In the genomic region with DNA sequence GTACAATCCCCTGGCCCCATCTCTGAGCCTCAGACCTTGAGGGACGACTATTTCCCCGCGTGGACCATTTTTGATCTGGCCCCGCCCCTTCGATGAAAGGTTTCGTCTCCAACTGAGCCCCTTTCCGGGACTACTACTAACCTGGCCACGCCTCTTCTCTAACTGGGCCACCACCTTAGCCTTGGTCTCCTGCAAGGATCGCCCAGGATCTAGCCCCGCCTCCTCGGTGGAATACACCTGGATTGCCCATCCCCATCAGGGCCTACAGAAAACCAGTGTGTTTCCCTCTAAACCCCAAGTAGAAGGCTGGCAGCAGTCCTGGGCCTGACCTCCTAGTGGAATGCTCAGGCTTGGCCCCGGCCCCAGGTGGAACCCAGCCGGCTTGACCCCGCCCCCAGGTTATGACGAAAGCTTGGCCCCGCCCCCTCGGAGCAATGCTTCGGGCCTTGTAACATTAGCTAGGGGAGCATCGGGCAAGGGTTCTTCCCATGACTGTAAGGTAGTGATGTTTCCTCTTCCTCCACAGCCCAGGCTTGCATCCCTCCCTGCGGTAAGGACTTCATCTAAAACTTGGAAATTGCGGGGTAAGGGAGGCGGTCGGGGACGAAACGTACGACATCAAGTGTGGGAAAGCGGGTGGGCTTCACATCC, we compare ENCODE assay signal across 9 cellular contexts. TPM values are rescaled to one million over a fixed set of nuclear protein-coding genes. Genes with fewer than 3 reads are reported as not detected.
DNase-seq lines count a peak whose midpoint lies in the region; ATAC-seq, FAIRE-seq and TF ChIP-seq lines count a peak whose summit lies in the region.
"Had no signal": no experiment of that assay in that cellular context is flagged by ENCODE, and none has a peak within 500 bp of the region (broad histone marks: within the 10 kb centered on the region; RNA-seq: fewer than 3 reads in every experiment).

No MANE protein-coding gene starts in this region.

- CTCF ChIA-PET in Calu3 (lab: Charles Lee) = no interaction called here

- no peak for TF ChIP-seq CTCF in Calu3 (IDR thresholded peaks at IDR 0.05; ENCODE audit: unreplicated experiment)
- TF ChIP-seq CTCF in chondrocyte (IDR thresholded peaks at IDR 0.05) = no peak
- TF ChIP-seq CTCF in keratinocyte (optimal IDR thresholded peaks at IDR 0.05 in 1 of 3, IDR thresholded peaks at IDR 0.05 in 1 of 3, conservative IDR thresholded peaks at IDR 0.05 in 1 of 3; ENCODE audit: extremely low read depth in 1 of 3, insufficient read depth in 2 of 3, low read length in 3 of 3) = no peak
- TF ChIP-seq CTCF in brain microvascular endothelial cell (IDR thresholded peaks at IDR 0.05; ENCODE audit: low read depth, low read length, missing control alignments) = no peak

- dilution Hi-C loops in keratinocyte (cut with MboI; ENCODE audit: extremely low pct_ligation_motif_present, low sequenced_read_pairs) = no loop called here

- peaks cover 8% of the 10 kb centered on the region for H3K79me2 ChIP-seq in keratinocyte (ENCODE audit: control insufficient read depth, insufficient read depth, low read length)

- no peak for DNase-seq in Calu3
- peak; percentile 39 for DNase-seq in T-helper 9 cell
- no peak for DNase-seq in chondrocyte (ENCODE audit: low spot score)
- DNase-seq in keratinocyte (ENCODE audit: low read depth, low spot score) = no peak
- peak; percentile 36 to 50 for DNase-seq in stimulated activated CD4-positive, alpha-beta T cell treated with anti-CD3 and anti-CD28 coated beads, Interleukin-2, amount 100 ng/mL, for 48 hours
- no peak for DNase-seq in brain microvascular endothelial cell

- ATAC-seq in GM18861 (IDR thresholded peaks at IDR 0.05; ENCODE audit: unreplicated experiment) (no peak), HG03159 (IDR thresholded peaks at IDR 0.05; ENCODE audit: unreplicated experiment) (no peak)

- peak overlapping the region; percentile 80 for H3K4me3 Mint-ChIP-seq in Calu3 (ENCODE audit: low read depth, unreplicated experiment)
- no peak overlapping the region for H3K4me3 Mint-ChIP-seq in chondrocyte (ENCODE audit: unreplicated experiment)

- H3K27ac Mint-ChIP-seq in Calu3 (ENCODE audit: unreplicated experiment) (peak overlapping the region; percentile 77), chondrocyte (ENCODE audit: unreplicated experiment) (peak overlapping the region; percentile 32)

- H3K36me3 ChIP-seq in keratinocyte (ENCODE audit: control insufficient read depth in 2 of 2, extremely low read depth in 1 of 2, insufficient read depth in 2 of 2, low read length in 2 of 2) = peaks cover 21 to 32% of the 10 kb centered on the region in 2 experiments
- H3K36me3 ChIP-seq in brain microvascular endothelial cell (replicated peaks) = peaks cover 74% of the 10 kb centered on the region

- no TSS peak for BruUV-seq in Calu3 (replicated peaks; lab: Mats Ljungman, UMichigan)

- H3K4me1 Mint-ChIP-seq in Calu3 (ENCODE audit: low read depth, unreplicated experiment) (peaks cover 27% of the 10 kb centered on the region), chondrocyte (ENCODE audit: low read depth) (peaks cover 70% of the 10 kb centered on the region)

- H3K9ac ChIP-seq in keratinocyte (ENCODE audit: control insufficient read depth, extremely low read depth, insufficient read depth, low read length) = peak overlapping the region; percentile 90

- peak overlapping the region; percentile 62 to 83 (median 65) for H3K4me3 ChIP-seq in keratinocyte (ENCODE audit: control insufficient read depth in 2 of 3, extremely low read depth in 1 of 3, insufficient read depth in 2 of 3, low read depth in 1 of 3, low read length in 3 of 3)
- no peak overlapping the region for H3K4me3 ChIP-seq in brain microvascular endothelial cell (ENCODE audit: low read depth, low read length)

- H3K4me1 ChIP-seq in keratinocyte (ENCODE audit: control insufficient read depth, extremely low read depth, insufficient read depth, low read length) = peaks cover 24% of the 10 kb centered on the region

- peaks cover 2% of the 10 kb centered on the region for H3K9me1 ChIP-seq in keratinocyte (ENCODE audit: control insufficient read depth, extremely low read depth, insufficient read depth, low read length)

- H3K27me3 Mint-ChIP-seq in Calu3 (ENCODE audit: unreplicated experiment) = no peaks in the 10 kb centered on the region
- H3K27me3 Mint-ChIP-seq in chondrocyte (ENCODE audit: low read depth) = no peaks in the 10 kb centered on the region

- H3K9me3 Mint-ChIP-seq in Calu3 (ENCODE audit: low read depth, unreplicated experiment) (peaks cover 3% of the 10 kb centered on the region), chondrocyte (ENCODE audit: low read depth) (no peaks in the 10 kb centered on the region)

- H3K27me3 ChIP-seq in keratinocyte (ENCODE audit: control insufficient read depth, extremely low read depth, insufficient read depth, low read length) (no peaks in the 10 kb centered on the region), brain microvascular endothelial cell (replicated peaks) (no peaks in the 10 kb centered on the region)

- intact Hi-C loops in Calu3 (cut with micrococcal nuclease; ENCODE audit: unreplicated experiment) = no loop called here

- peak overlapping the region; percentile 84 for H3K4me2 ChIP-seq in keratinocyte (ENCODE audit: control insufficient read depth, extremely low read depth, insufficient read depth, low read depth, low read length)

- H3K9me3 ChIP-seq in keratinocyte (ENCODE audit: control insufficient read depth, low read depth, low read length) = no peaks in the 10 kb centered on the region

- H3K36me3 Mint-ChIP-seq in Calu3 (ENCODE audit: insufficient read depth, unreplicated experiment) = peaks cover 63% of the 10 kb centered on the region
- H3K36me3 Mint-ChIP-seq in chondrocyte (ENCODE audit: low read depth) = peaks cover 59% of the 10 kb centered on the region

- in situ Hi-C loops in brain microvascular endothelial cell (cut with HindIII; ENCODE audit: low pct_ligation_motif_present, low sequenced_read_pairs) = no loop called here

- FAIRE-seq in keratinocyte (lab: Jason Lieb, UNC) = peak; percentile 82
- FAIRE-seq: colon had no signal

- peak overlapping the region; percentile 84 for H3K27ac ChIP-seq in keratinocyte (ENCODE audit: control insufficient read depth, insufficient read depth, low read length)
- H3K27ac ChIP-seq in brain microvascular endothelial cell = no peak overlapping the region

- H2AFZ ChIP-seq in keratinocyte (ENCODE audit: control insufficient read depth, low read length) = peak overlapping the region; percentile 30

- peaks cover 5% of the 10 kb centered on the region for H4K20me1 ChIP-seq in keratinocyte (ENCODE audit: control insufficient read depth, extremely low read depth, insufficient read depth, low read length)

RNA-seq across cellular contexts. Expression of a gene that starts 9.1 kb away (rescaled TPM):
- total RNA-seq in Calu3 (2022) (30.3 and 33.7 TPM in 2 replicates), chondrocyte (20.4 to 39.5 TPM (median 24.3 TPM) in 3 replicates)
- 3.9 to 9.4 TPM (median 4.3 TPM) in 3 replicates for polyA plus RNA-seq in keratinocyte
- polyA plus RNA-seq in keratinocyte (2011; ENCODE audit: low read depth) = 3.3 TPM
- 1.8 and 6.0 TPM in 2 replicates for polyA plus RNA-seq in keratinocyte (2011; cell fraction: cytosol; rRNA removed)
- polyA plus RNA-seq in keratinocyte (2011; cell fraction: nucleus; rRNA removed) = 10.8 and 19.3 TPM in 2 replicates
- 4.3 and 10.4 TPM in 2 replicates for polyA plus RNA-seq in keratinocyte (2012; ENCODE audit: low replicate concordance)
- polyA minus RNA-seq in keratinocyte = 1.1 to 4.5 TPM (median 2.5 TPM) in 3 replicates
- polyA minus RNA-seq in keratinocyte (2011; cell fraction: cytosol; rRNA and poly(A)+ RNA removed) = not detected
- 5.0 and 6.2 TPM in 2 replicates for polyA minus RNA-seq in keratinocyte (2011; cell fraction: nucleus; rRNA and poly(A)+ RNA removed)

RNA-seq across cellular contexts. Expression of a gene that starts 21.6 kb away (rescaled TPM):
- not detected in 2 replicates for total RNA-seq in Calu3 (2022)
- total RNA-seq in chondrocyte = not detected in 3 replicates
- polyA plus RNA-seq in keratinocyte = 0.33 to 5.0 TPM (median 0.56 TPM) in 3 replicates
- 3.6 TPM for polyA plus RNA-seq in keratinocyte (2011; ENCODE audit: low read depth)
- polyA plus RNA-seq in keratinocyte (2011; cell fraction: cytosol; rRNA removed) = 0.26 and 0.62 TPM in 2 replicates
- 3.5 and 5.4 TPM in 2 replicates for polyA plus RNA-seq in keratinocyte (2011; cell fraction: nucleus; rRNA removed)
- 0.50 and 6.6 TPM in 2 replicates for polyA plus RNA-seq in keratinocyte (2012; ENCODE audit: low replicate concordance)
- polyA minus RNA-seq in keratinocyte = 0.19 to 3.1 TPM (median 2.9 TPM) in 3 replicates
- polyA minus RNA-seq in keratinocyte (2011; cell fraction: cytosol; rRNA and poly(A)+ RNA removed) = 4.0 TPM
- polyA minus RNA-seq in keratinocyte (2011; cell fraction: nucleus; rRNA and poly(A)+ RNA removed) = 4.6 and 6.5 TPM in 2 replicates

RNA-seq across cellular contexts. Expression of a gene that starts 49.5 kb away (rescaled TPM):
- total RNA-seq in Calu3 (2022) (not detected in 2 replicates), chondrocyte (not detected in 3 replicates)
- polyA plus RNA-seq in keratinocyte = 2.4 to 7.7 TPM (median 3.0 TPM) in 3 replicates
- not detected for polyA plus RNA-seq in keratinocyte (2011; ENCODE audit: low read depth)
- polyA plus RNA-seq in keratinocyte (2011; cell fraction: cytosol; rRNA removed) = 2.2 and 2.7 TPM in 2 replicates
- polyA plus RNA-seq in keratinocyte (2011; cell fraction: nucleus; rRNA removed) = 5.7 and 6.5 TPM in 2 replicates
- polyA plus RNA-seq in keratinocyte (2012; ENCODE audit: low replicate concordance) = 0.51 and 1.2 TPM in 2 replicates
- polyA minus RNA-seq in keratinocyte = 3.3 to 23.2 TPM (median 6.4 TPM) in 3 replicates
- polyA minus RNA-seq in keratinocyte (2011; cell fraction: cytosol; rRNA and poly(A)+ RNA removed) = not detected
- polyA minus RNA-seq in keratinocyte (2011; cell fraction: nucleus; rRNA and poly(A)+ RNA removed) = 3.3 and 3.6 TPM in 2 replicates

RNA-seq across cellular contexts. Expression of a gene that starts 55.6 kb away (rescaled TPM):
- total RNA-seq in Calu3 (2022) = not detected in 2 replicates
- total RNA-seq in chondrocyte = not detected in 3 replicates
- polyA plus RNA-seq in keratinocyte = not detected in 3 replicates
- polyA plus RNA-seq in keratinocyte (2011; ENCODE audit: low read depth) = not detected
- not detected in 2 replicates for polyA plus RNA-seq in keratinocyte (2011; cell fraction: cytosol; rRNA removed)
- not detected in 2 replicates for polyA plus RNA-seq in keratinocyte (2011; cell fraction: nucleus; rRNA removed)
- not detected in 2 replicates for polyA plus RNA-seq in keratinocyte (2012; ENCODE audit: low replicate concordance)
- polyA minus RNA-seq in keratinocyte = not detected in 3 replicates
- polyA minus RNA-seq in keratinocyte (2011; cell fraction: cytosol; rRNA and poly(A)+ RNA removed) = not detected
- not detected in 2 replicates for polyA minus RNA-seq in keratinocyte (2011; cell fraction: nucleus; rRNA and poly(A)+ RNA removed)

RNA-seq across cellular contexts. Expression of a gene that starts 58.8 kb away (rescaled TPM):
- not detected in 2 replicates for total RNA-seq in Calu3 (2022)
- not detected in 3 replicates for total RNA-seq in chondrocyte
- polyA plus RNA-seq in keratinocyte = 0.03 to 0.06 TPM (median 0.05 TPM) in 3 replicates
- not detected for polyA plus RNA-seq in keratinocyte (2011; ENCODE audit: low read depth)
- polyA plus RNA-seq in keratinocyte (2011; cell fraction: cytosol; rRNA removed) = 0.08 TPM in 1 of 2 replicates, not detected in the other
- 0.13 TPM in 1 of 2 replicates, not detected in the other for polyA plus RNA-seq in keratinocyte (2011; cell fraction: nucleus; rRNA removed)
- polyA plus RNA-seq in keratinocyte (2012; ENCODE audit: low replicate concordance) = not detected in 2 replicates
- 0.32 TPM in 1 of 3 replicates, not detected in the others for polyA minus RNA-seq in keratinocyte
- polyA minus RNA-seq in keratinocyte (2011; cell fraction: cytosol; rRNA and poly(A)+ RNA removed) = not detected
- not detected in 2 replicates for polyA minus RNA-seq in keratinocyte (2011; cell fraction: nucleus; rRNA and poly(A)+ RNA removed)

Comparison
In these comparisons a context has a peak if more than half of its experiments do, and no peak if none do; other contexts are left out.
1. DNase-seq: peak in T-helper 9 cell (single experiment) and stimulated activated CD4-positive, alpha-beta T cell treated with anti-CD3 and anti-CD28 coated beads, Interleukin-2, amount 100 ng/mL, for 48 hours (2 of 2); none in Calu3 (single experiment), chondrocyte (single experiment), keratinocyte (single experiment) and brain microvascular endothelial cell (single experiment).